ENCODE assay signal across 30 cellular contexts in the genomic region with DNA sequence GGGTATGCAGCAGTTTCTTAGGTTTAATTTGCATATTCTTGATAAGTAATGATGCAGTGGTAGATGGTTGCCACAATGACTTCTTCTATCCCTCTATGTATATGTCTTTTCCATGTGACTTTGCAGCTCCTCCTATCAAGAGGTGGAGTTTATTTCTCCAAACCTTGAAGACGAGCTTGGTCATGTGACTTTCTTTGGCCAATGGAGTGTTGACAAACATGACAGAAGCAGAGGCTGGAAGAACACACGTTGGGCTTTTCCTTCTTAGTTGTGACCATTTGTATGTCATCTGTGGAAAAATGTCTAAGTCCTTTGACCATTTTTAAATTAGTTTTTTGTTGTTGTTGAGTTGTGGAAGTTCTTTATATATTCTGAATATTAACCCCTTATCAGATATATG. TPM values are rescaled to one million over a fixed set of nuclear protein-coding genes. Genes with fewer than 3 reads are reported as not detected.
DNase-seq lines count a peak whose midpoint lies in the region; ATAC-seq, FAIRE-seq and TF ChIP-seq lines count a peak whose summit lies in the region.
"Had no signal": no experiment of that assay in that cellular context is flagged by ENCODE, and none has a peak within 500 bp of the region (broad histone marks: within the 10 kb centered on the region; RNA-seq: fewer than 3 reads in every experiment).

No MANE protein-coding gene starts in this region.

- no peak overlapping the region for H2AFZ ChIP-seq in K562 (ENCODE audit: low read depth, low read length)

- H3K4me1 ChIP-seq in K562 (replicated peaks in 1 of 2; ENCODE audit: control insufficient read depth in 2 of 2, insufficient read depth in 2 of 2, low read length in 2 of 2) (no peaks in the 10 kb centered on the region), liver (ENCODE audit: control insufficient read depth in 4 of 4, insufficient read depth in 4 of 4, low read length in 3 of 4) (no peaks in the 10 kb centered on the region)
- H3K4me1 ChIP-seq: BE2C, BLaER1 had no signal

- FAIRE-seq in GM12892 (lab: Jason Lieb, UNC) (peak; percentile 44), K562 (lab: Jason Lieb, UNC) (no peak)
- FAIRE-seq: A204.1, G401.6, GM12891, GM18507 had no signal

- ATAC-seq in K562 (no peak), HG02852 (IDR thresholded peaks at IDR 0.05; ENCODE audit: unreplicated experiment) (no peak)

- H3K9ac ChIP-seq in K562 (ENCODE audit: insufficient read depth in 1 of 2, low read depth in 2 of 2, low read length in 2 of 2) (no peak overlapping the region), liver (ENCODE audit: low read depth in 1 of 2, low read length in 2 of 2) (no peak overlapping the region)
- H3K9ac ChIP-seq: BLaER1 had no signal

- no peak for TF ChIP-seq RAD21 in K562 (CRISPR knock-in tag; conservative IDR thresholded peaks at IDR 0.05 in 1 of 2, IDR thresholded peaks at IDR 0.05 in 1 of 2)
- TF ChIP-seq RAD21 in liver (IDR thresholded peaks at IDR 0.05) = no peak

- H3K27me3 ChIP-seq in K562 (ENCODE audit: control insufficient read depth in 2 of 2, insufficient read depth in 2 of 2, low read length in 2 of 2) (peaks cover 11 to 14% of the 10 kb centered on the region in 2 experiments; a peak in 4 of 5 replicates), liver (ENCODE audit: control insufficient read depth in 4 of 4, insufficient read depth in 4 of 4, low read length in 3 of 4) (no peaks in the 10 kb centered on the region)
- H3K27me3 ChIP-seq: BE2C, BLaER1 had no signal

- H3K79me2 ChIP-seq in K562 (ENCODE audit: control insufficient read depth, insufficient read depth, low read length) = no peaks in the 10 kb centered on the region

- no TSS peak for BruUV-seq in K562 (replicated peaks; lab: Mats Ljungman, UMichigan)

- POLR2A ChIA-PET in K562 (lab: Yijun Ruan, JAX) = interaction anchor here (0.6 kb wide), 1 partner anchor 29 kb away, joined by 3 read pairs; no protein-coding TSS in a partner anchor

- no peak for TF ChIP-seq CTCF in K562 (IDR thresholded peaks at IDR 0.05 in 2 of 3, conservative IDR thresholded peaks at IDR 0.05 in 1 of 3; ENCODE audit: insufficient read depth in 2 of 3, low read depth in 1 of 3, low read length in 3 of 3)
- TF ChIP-seq CTCF in liver (IDR thresholded peaks at IDR 0.05; ENCODE audit: low read depth, low read length, missing input control) = no peak

- in situ Hi-C loops in K562 (cut with MboI) (no loop called here), G401 (cut with HindIII; ENCODE audit: low sequenced_read_pairs) (no loop called here)

- no peak overlapping the region for H3K27ac ChIP-seq in K562 (ENCODE audit: extremely low read depth, low read depth, low read length)
- H3K27ac ChIP-seq in liver (ENCODE audit: low read depth in 1 of 2, low read length in 2 of 2) = no peak overlapping the region
- H3K27ac ChIP-seq: BLaER1 had no signal

- no peaks in the 10 kb centered on the region for H3K9me1 ChIP-seq in K562 (ENCODE audit: control insufficient read depth, insufficient read depth, low read length)

- no peaks in the 10 kb centered on the region for H4K20me1 ChIP-seq in K562 (replicated peaks; ENCODE audit: control insufficient read depth, insufficient read depth, low read length)
- H4K20me1 ChIP-seq: BLaER1 had no signal

- intact Hi-C loops in K562 (cut with micrococcal nuclease) = no loop called here

- no peak overlapping the region for H3K4me2 ChIP-seq in K562 (ENCODE audit: insufficient read depth, low read length)
- H3K4me2 ChIP-seq: BLaER1 had no signal

- 18% methylated on average over 2 of the region's 2 CpGs for WGBS in K562 (ENCODE audit: insufficient coverage, low coverage, missing lambda C conversion rate)
- 88% methylated on average over 2 of the region's 2 CpGs for WGBS in liver

- CTCF ChIA-PET in K562 (lab: Yijun Ruan, JAX; ENCODE audit: low intra/inter-chr PET ratio) = no interaction called here

- TF ChIP-seq EP300 in K562 (IDR thresholded peaks at IDR 0.05; ENCODE audit: low read length) = no peak

- TF ChIP-seq POLR2A in GM12892 (IDR thresholded peaks at IDR 0.05; ENCODE audit: low read depth, low read length) (no peak), K562 (conservative IDR thresholded peaks at IDR 0.05) (no peak)

- peaks cover 14% of the 10 kb centered on the region; the same call in 2 of the 3 replicates for H3K36me3 ChIP-seq in K562 (ENCODE audit: control insufficient read depth, insufficient read depth, low read length)
- H3K36me3 ChIP-seq in liver (ENCODE audit: control insufficient read depth in 4 of 4, insufficient read depth in 3 of 4, low read depth in 1 of 4, low read length in 3 of 4) = peaks cover 4 to 39% (median 35%) of the 10 kb centered on the region in 4 donors

- no peak overlapping the region for H3K4me3 ChIP-seq in K562
- peak overlapping the region in 2 of 3 donors; percentile 4 to 41 for H3K4me3 ChIP-seq in liver (ENCODE audit: low read depth in 1 of 3, low read length in 3 of 3)

- DNase-seq in GM12892 (ENCODE audit: insufficient read length) = no peak
- peak; percentile 24 for DNase-seq in NAMALWA (ENCODE audit: low spot score)
- peak in 2 of 4 experiments; percentile 45 to 52 for DNase-seq in K562 (ENCODE audit: extremely low read depth in 1 of 4, low spot score in 3 of 4)
- DNase-seq in HK-2 (ENCODE audit: unreplicated experiment) = no peak
- no peak for DNase-seq in G401 (ENCODE audit: low spot score)
- DNase-seq: 8988T; ACHN; BE2C; C1 segment of cervical spinal cord; CD4-positive, alpha-beta memory T cell; CD4-positive, CD25-positive, alpha-beta regulatory T cell; CD8-positive, alpha-beta memory T cell; COR-L47; DMS 273 treated with DMSO at 0.1 percent for 48 hours; DMS153; DMS53; DMS79; DND-41; EL; GF-D8 had no signal

- H3K9me3 ChIP-seq in K562 (replicated peaks; ENCODE audit: control insufficient read depth, insufficient read depth, low read depth, low read length) (peaks cover 19% of the 10 kb centered on the region), liver (ENCODE audit: control insufficient read depth in 4 of 4, low read length in 3 of 4) (peaks cover 40 to 78% (median 61%) of the 10 kb centered on the region in 4 donors)

RNA-seq across cellular contexts. Expression of a gene that starts 32.3 kb away (rescaled TPM):
- 9.1 TPM for polyA plus RNA-seq in GM12892 (2012; ENCODE audit: missing spikeins)
- 65.5 and 79.8 TPM in 2 replicates for total RNA-seq in K562 (2011; cell fraction: chromatin; rRNA removed; ENCODE audit: low replicate concordance)
- 47.5 and 55.0 TPM in 2 replicates for total RNA-seq in K562 (2011; cell fraction: nucleolus; rRNA removed)
- 54.5 and 64.0 TPM in 2 replicates for total RNA-seq in K562 (2011; cell fraction: nucleoplasm; rRNA removed)
- total RNA-seq in K562 (2014; rRNA removed) (4.5 and 8.5 TPM in 2 replicates), K562 (2014; rRNA removed; fragmentation: Illumina TruSeq; extraction: Trizol) (5.9 and 6.0 TPM in 2 replicates), K562 (2015; rRNA removed; fragmentation: Illumina TruSeq; extraction: Trizol) (4.1 and 5.2 TPM in 2 replicates), K562 (2021) (6.3 and 7.1 TPM in 2 replicates), liver (10 to 100 TPM in 1 of 2 donors, 1 to 10 TPM in 1; 5.5 to 11.2 TPM)
- polyA plus RNA-seq in K562 (2011; rRNA removed) (10.3 and 11.4 TPM in 2 replicates), K562 (2014; fragmentation: Illumina TruSeq; extraction: Trizol) (5.8 and 6.5 TPM in 2 replicates), K562 (2014; fragmentation: Nextera tagmentation; extraction: Ambion mirVana) (1 to 10 TPM; 2.8 to 3.3 TPM), K562 (2014; rRNA removed) (7.7 and 9.3 TPM in 2 replicates), liver (1 to 10 TPM; 1.7 to 1.8 TPM)
- 6.3 and 8.5 TPM in 2 replicates for polyA plus RNA-seq in K562 (2011; cell fraction: cytosol; rRNA removed)
- 29.9 and 40.6 TPM in 2 replicates for polyA plus RNA-seq in K562 (2011; cell fraction: nucleus; rRNA removed)
- 6.2 and 11.3 TPM in 2 replicates for polyA plus RNA-seq in K562 (2012)
- polyA minus RNA-seq in K562 (2011; rRNA and poly(A)+ RNA removed) = 10.3 and 10.6 TPM in 2 replicates
- polyA minus RNA-seq in K562 (2011; cell fraction: cytosol; rRNA and poly(A)+ RNA removed) = 4.0 and 4.9 TPM in 2 replicates
- 11.4 and 12.3 TPM in 2 replicates for polyA minus RNA-seq in K562 (2011; cell fraction: nucleus; rRNA and poly(A)+ RNA removed)
- 8.8 and 9.8 TPM in 2 replicates for total RNA-seq in G401 (2014; rRNA removed; shearing (Covaris generic))

RNA-seq across cellular contexts. Expression of a gene that starts 47.5 kb away (rescaled TPM):
- polyA plus RNA-seq in GM12892 (2012; ENCODE audit: missing spikeins) = not detected
- total RNA-seq in K562 (2011; cell fraction: chromatin; rRNA removed; ENCODE audit: low replicate concordance) = not detected in 2 replicates
- total RNA-seq in K562 (2011; cell fraction: nucleolus; rRNA removed) = not detected in 2 replicates
- total RNA-seq in K562 (2011; cell fraction: nucleoplasm; rRNA removed) = not detected in 2 replicates
- total RNA-seq in K562 (2014; rRNA removed) (not detected in 2 replicates), K562 (2014; rRNA removed; fragmentation: Illumina TruSeq; extraction: Trizol) (not detected in 2 replicates), K562 (2015; rRNA removed; fragmentation: Illumina TruSeq; extraction: Trizol) (not detected in 2 replicates), K562 (2021) (not detected in 2 replicates), liver (under 1 TPM; 0.28 to 0.67 TPM)
- polyA plus RNA-seq in K562 (2011; rRNA removed) (not detected in 2 replicates), K562 (2014; fragmentation: Illumina TruSeq; extraction: Trizol) (not detected in 2 replicates), K562 (2014; fragmentation: Nextera tagmentation; extraction: Ambion mirVana) (not detected), K562 (2014; rRNA removed) (not detected in 2 replicates), liver (under 1 TPM; 0.15 to 0.17 TPM)
- not detected in 2 replicates for polyA plus RNA-seq in K562 (2011; cell fraction: cytosol; rRNA removed)
- polyA plus RNA-seq in K562 (2011; cell fraction: nucleus; rRNA removed) = not detected in 2 replicates
- not detected in 2 replicates for polyA plus RNA-seq in K562 (2012)
- not detected in 2 replicates for polyA minus RNA-seq in K562 (2011; rRNA and poly(A)+ RNA removed)
- not detected in 2 replicates for polyA minus RNA-seq in K562 (2011; cell fraction: cytosol; rRNA and poly(A)+ RNA removed)
- not detected in 2 replicates for polyA minus RNA-seq in K562 (2011; cell fraction: nucleus; rRNA and poly(A)+ RNA removed)
- total RNA-seq in G401 (2014; rRNA removed; shearing (Covaris generic)) = not detected in 2 replicates
- total RNA-seq: A673; CD4-positive, alpha-beta memory T cell; CD4-positive, CD25-positive, alpha-beta regulatory T cell; CD8-positive, alpha-beta memory T cell; Daoy had no signal
- polyA plus RNA-seq: AG04450; CD4-positive, alpha-beta memory T cell; CD4-positive, CD25-positive, alpha-beta regulatory T cell had no signal

RNA-seq across cellular contexts. Expression of a gene that starts 56.2 kb away (rescaled TPM):
- polyA plus RNA-seq in GM12892 (2012; ENCODE audit: missing spikeins) = 2.8 TPM
- total RNA-seq in K562 (2011; cell fraction: chromatin; rRNA removed; ENCODE audit: low replicate concordance) = 47.3 and 143 TPM in 2 replicates
- total RNA-seq in K562 (2011; cell fraction: nucleolus; rRNA removed) = 41.1 and 66.9 TPM in 2 replicates
- total RNA-seq in K562 (2011; cell fraction: nucleoplasm; rRNA removed) = 46.1 and 57.8 TPM in 2 replicates
- total RNA-seq in K562 (2014; rRNA removed) (8.2 and 15.2 TPM in 2 replicates), K562 (2014; rRNA removed; fragmentation: Illumina TruSeq; extraction: Trizol) (4.3 and 5.6 TPM in 2 replicates), K562 (2015; rRNA removed; fragmentation: Illumina TruSeq; extraction: Trizol) (4.4 and 4.7 TPM in 2 replicates), K562 (2021) (15.6 and 17.3 TPM in 2 replicates), liver (1 to 10 TPM; 1.0 to 5.3 TPM)
- polyA plus RNA-seq in K562 (2011; rRNA removed) (9.8 and 13.6 TPM in 2 replicates), K562 (2014; fragmentation: Illumina TruSeq; extraction: Trizol) (12.3 and 13.9 TPM in 2 replicates), K562 (2014; fragmentation: Nextera tagmentation; extraction: Ambion mirVana) (1 to 10 TPM; 4.4 to 6.4 TPM), K562 (2014; rRNA removed) (14.9 and 19.2 TPM in 2 replicates), liver (1 to 10 TPM in 1 of 2 donors, under 1 TPM in 1; 0.40 to 1.3 TPM)
- 9.0 and 9.5 TPM in 2 replicates for polyA plus RNA-seq in K562 (2011; cell fraction: cytosol; rRNA removed)
- polyA plus RNA-seq in K562 (2011; cell fraction: nucleus; rRNA removed) = 38.9 and 80.5 TPM in 2 replicates
- polyA plus RNA-seq in K562 (2012) = 7.8 and 9.1 TPM in 2 replicates
- polyA minus RNA-seq in K562 (2011; rRNA and poly(A)+ RNA removed) = 23.0 and 24.7 TPM in 2 replicates
- 9.8 and 11.3 TPM in 2 replicates for polyA minus RNA-seq in K562 (2011; cell fraction: cytosol; rRNA and poly(A)+ RNA removed)
- polyA minus RNA-seq in K562 (2011; cell fraction: nucleus; rRNA and poly(A)+ RNA removed) = 27.9 and 28.3 TPM in 2 replicates
- not detected in 2 replicates for total RNA-seq in G401 (2014; rRNA removed; shearing (Covaris generic))
